In genomic region chr16:87392823-87393679, GRCh38 we compare ENCODE assay signal across 8 cellular contexts. TPM values are rescaled to one million over a fixed set of nuclear protein-coding genes. Genes with fewer than 3 reads are reported as not detected.
DNase-seq lines count a peak whose midpoint lies in the region; ATAC-seq, FAIRE-seq and TF ChIP-seq lines count a peak whose summit lies in the region.

No MANE protein-coding gene starts in this region.

- H3K9me3 ChIP-seq in HepG2 (ENCODE audit: low read length) = no peaks in the 10 kb centered on the region

- TF ChIP-seq EP300 in HepG2 (IDR thresholded peaks at IDR 0.05; ENCODE audit: low read depth in 2 of 2, low read length in 2 of 2) (peak in 1 of 2 experiments; percentile 18; a peak in 1 of 4 replicates), HepG2 (CRISPR knock-in tag; IDR thresholded peaks at IDR 0.05; ENCODE audit: borderline replicate concordance) (no peak)

- peaks cover 0 to 10% of the 10 kb centered on the region in 2 experiments; a peak in 2 of 5 replicates for H3K36me3 ChIP-seq in HepG2 (replicated peaks in 1 of 2; ENCODE audit: control insufficient read depth in 1 of 2, insufficient read depth in 2 of 2, low read length in 2 of 2)

- peaks cover 55% of the 10 kb centered on the region for H3K79me2 ChIP-seq in HepG2 (ENCODE audit: insufficient read depth, low read length)

- no peak overlapping the region for H2AFZ ChIP-seq in HepG2 (ENCODE audit: low read length)

- DNase-seq in ELR (ENCODE audit: low read depth) (peak; percentile 70), dedifferentiated amniotic fluid mesenchymal stem cell (ENCODE audit: extremely low spot score) (peak; percentile 33), HepG2 (ENCODE audit: low spot score) (no peak), DMS153 treated with DMSO at 0.1 percent for 48 hours (lab: John Stamatoyannopoulos, UW; ENCODE audit: unreplicated experiment) (no peak), MV-4-11 (lab: John Stamatoyannopoulos, UW) (no peak)
- peak; percentile 30 to 32 for DNase-seq in stimulated activated CD4-positive, alpha-beta T cell treated with anti-CD3 and anti-CD28 coated beads, Interleukin-4, amount 100 ng/mL, for 48 hours (ENCODE audit: low read depth in 2 of 2)

- ATAC-seq in HG03457 (IDR thresholded peaks at IDR 0.05; ENCODE audit: unreplicated experiment) (peak; percentile 2), HepG2 (peak; percentile 5; the same call in 1 of the 3 replicates)

- TF ChIP-seq CTCF in VCaP (conservative IDR thresholded peaks at IDR 0.05) = no peak
- TF ChIP-seq CTCF in HepG2 (CRISPR knock-in tag; IDR thresholded peaks at IDR 0.05) = peak; percentile 79

- H3K4me1 ChIP-seq in HepG2 (ENCODE audit: insufficient read depth, low read length) = peaks cover 54% of the 10 kb centered on the region

- BruUV-seq in HepG2 (replicated peaks; lab: Mats Ljungman, UMichigan) = TSS peak; percentile 70

- intact Hi-C loops in HepG2 (cut with micrococcal nuclease; ENCODE audit: unreplicated experiment) = no loop called here

- peak overlapping the region; percentile 90 for H3K4me2 ChIP-seq in HepG2 (ENCODE audit: low read depth, low read length)

- POLR2A ChIA-PET in HepG2 (lab: Yijun Ruan, JAX) = interaction anchor here (1.1 to 6.5 kb wide), 6 partner anchors 9 to 75 kb away, joined by 4 to 125 read pairs (median 10); partner anchors contain the start of genes C16orf95 and FBXO31

- TF ChIP-seq RAD21 in HepG2 (CRISPR knock-in tag; IDR thresholded peaks at IDR 0.05) = no peak

- TF ChIP-seq POLR2A in HepG2 (IDR thresholded peaks at IDR 0.05; ENCODE audit: insufficient read depth in 1 of 2, low read depth in 2 of 2, low read length in 2 of 2) = no peak

- H3K27ac ChIP-seq in VCaP (peak overlapping the region; percentile 65; the same call in 1 of the 2 replicates), HepG2 (ENCODE audit: extremely low read length, insufficient read depth, low read length) (peak overlapping the region; percentile 51)

- peak overlapping the region; percentile 74 to 92 (median 83) for H3K4me3 ChIP-seq in HepG2 (replicated peaks in 1 of 3; ENCODE audit: insufficient read depth in 1 of 3, low read depth in 2 of 3, low read length in 3 of 3)

- 3% methylated on average over 16 of the region's 53 CpGs for WGBS in HepG2 (ENCODE audit: low lambda C conversion rate)

- H4K20me1 ChIP-seq in HepG2 (ENCODE audit: insufficient read depth, low read length) = peaks cover 46% of the 10 kb centered on the region

- no peaks in the 10 kb centered on the region; a peak in 1 of 5 replicates for H3K27me3 ChIP-seq in HepG2 (ENCODE audit: control insufficient read depth in 1 of 2, insufficient read depth in 2 of 2, low read length in 2 of 2)

- FAIRE-seq in HepG2 (lab: Jason Lieb, UNC) = no peak

- CTCF ChIA-PET in HepG2 (lab: Yijun Ruan, JAX; ENCODE audit: low intra/inter-chr PET ratio, low total read pairs) = interaction anchor here (1.6 to 2.5 kb wide), 2 partner anchors 68 to 76 kb away, joined by 9 to 12 read pairs; partner anchors contain the start of gene C16orf95

- in situ Hi-C loops in HepG2 (cut with HindIII; ENCODE audit: extremely low pct_ligation_motif_present, low pct_unique_long_range_greater_than_20kb) = loop anchor here (25.0 kb wide), 1 partner anchor 469 kb away; the partner anchor contains the start of gene SLC7A5

- peak overlapping the region; percentile 98 for H3K9ac ChIP-seq in HepG2 (ENCODE audit: insufficient read depth, low read depth, low read length)

TF ChIP-seq in HepG2, 621 proteins besides CTCF, POLR2A, EP300 and RAD21 (continues in another document):
- peak; percentile 79; the same call in 1 of the 2 replicates for TF ChIP-seq NFKBIZ (CRISPR knock-in tag; IDR thresholded peaks at IDR 0.05)
- TF ChIP-seq TARDBP (CRISPR knock-in tag; IDR thresholded peaks at IDR 0.05) = no peak
- TF ChIP-seq ZNF619 (CRISPR knock-in tag; IDR thresholded peaks at IDR 0.05) = peak; percentile 84
- TF ChIP-seq NBN (conservative IDR thresholded peaks at IDR 0.05) = no peak
- 0 out of 2 replicates have a peak, but pooled peaks have one; percentile 62 for TF ChIP-seq ZBTB42 (CRISPR knock-in tag; IDR thresholded peaks at IDR 0.05)
- peak; percentile 73 for TF ChIP-seq AGO2 (optimal IDR thresholded peaks at IDR 0.05; ENCODE audit: low read depth, low read length)
- TF ChIP-seq HIVEP1 (CRISPR knock-in tag; IDR thresholded peaks at IDR 0.05) = peak; percentile 79; the same call in 1 of the 2 replicates
- peak; percentile 67; the same call in 1 of the 2 replicates for TF ChIP-seq ETV6 (CRISPR knock-in tag; conservative IDR thresholded peaks at IDR 0.05)
- 0 out of 2 replicates have a peak, but pooled peaks have one; percentile 33 for TF ChIP-seq RXRA (CRISPR knock-in tag; IDR thresholded peaks at IDR 0.05)
- TF ChIP-seq ZEB1 (IDR thresholded peaks at IDR 0.05; ENCODE audit: insufficient replicate concordance, low read depth) = no peak
- peak; percentile 68 for TF ChIP-seq AGO1 (IDR thresholded peaks at IDR 0.05; ENCODE audit: low read depth, low read length, poor library complexity, severe bottlenecking)
- peak; percentile 18; the same call in 1 of the 2 replicates for TF ChIP-seq ERF (CRISPR knock-in tag; IDR thresholded peaks at IDR 0.05)
- TF ChIP-seq EEA1 (CRISPR knock-in tag; IDR thresholded peaks at IDR 0.05; ENCODE audit: borderline replicate concordance) = no peak
- 0 out of 2 replicates have a peak, but pooled peaks have one; percentile 52 for TF ChIP-seq ZBTB44 (CRISPR knock-in tag; IDR thresholded peaks at IDR 0.05)
- TF ChIP-seq CEBPG (CRISPR knock-in tag; IDR thresholded peaks at IDR 0.05) = 0 out of 2 replicates have a peak, but pooled peaks have one; percentile 41
- TF ChIP-seq BRD4 (CRISPR knock-in tag; IDR thresholded peaks at IDR 0.05) = 0 out of 2 replicates have a peak, but pooled peaks have one; percentile 28

RNA-seq across cellular contexts. Expression of gene MAP1LC3B, which starts 0.9 kb away (rescaled TPM):
- 15.7 and 30.6 TPM in 2 replicates for total RNA-seq in HepG2 (2016; rRNA removed; fragmentation: Illumina TruSeq; extraction: Trizol)
- 5.5 and 7.0 TPM in 2 replicates for total RNA-seq in HepG2 (2016; cell fraction: cytosol; rRNA removed; fragmentation: Illumina TruSeq; extraction: Trizol; ENCODE audit: low read depth)
- 15.9 and 27.1 TPM in 2 replicates for total RNA-seq in HepG2 (2016; cell fraction: insoluble cytoplasmic fraction; rRNA removed; fragmentation: Illumina TruSeq; extraction: Trizol)
- total RNA-seq in HepG2 (2016; cell fraction: membrane; rRNA removed; fragmentation: Illumina TruSeq; extraction: Trizol) = 24.8 and 26.3 TPM in 2 replicates
- total RNA-seq in HepG2 (2016; cell fraction: nucleus; rRNA removed; fragmentation: Illumina TruSeq; extraction: Trizol) = 22.0 and 22.3 TPM in 2 replicates
- polyA plus RNA-seq in HepG2 (2011; rRNA removed) = 37.4 and 37.9 TPM in 2 replicates
- polyA plus RNA-seq in HepG2 (2011; cell fraction: cytosol; rRNA removed) = 18.1 and 36.3 TPM in 2 replicates
- 15.1 and 23.4 TPM in 2 replicates for polyA plus RNA-seq in HepG2 (2011; cell fraction: nucleus; rRNA removed)
- polyA plus RNA-seq in HepG2 (2012) = 68.5 and 98.3 TPM in 2 replicates
- 9.9 and 13.1 TPM in 2 replicates for polyA plus RNA-seq in HepG2 (2016; cell fraction: cytosol; fragmentation: Illumina TruSeq; extraction: Trizol; ENCODE audit: low read depth)
- polyA plus RNA-seq in HepG2 (2016; cell fraction: insoluble cytoplasmic fraction; fragmentation: Illumina TruSeq; extraction: Trizol; ENCODE audit: low read depth) = 65.5 and 71.9 TPM in 2 replicates
- polyA plus RNA-seq in HepG2 (2016; cell fraction: membrane; fragmentation: Illumina TruSeq; extraction: Trizol; ENCODE audit: low read depth) = 26.7 and 27.4 TPM in 2 replicates
- 42.6 and 45.0 TPM in 2 replicates for polyA plus RNA-seq in HepG2 (2016; cell fraction: nucleus; fragmentation: Illumina TruSeq; extraction: Trizol; ENCODE audit: insufficient read depth, low read depth)
- polyA minus RNA-seq in HepG2 (2011; rRNA and poly(A)+ RNA removed; ENCODE audit: low replicate concordance) = 13.2 and 15.8 TPM in 2 replicates
- 22.2 and 35.4 TPM in 2 replicates for polyA minus RNA-seq in HepG2 (2011; cell fraction: cytosol; rRNA and poly(A)+ RNA removed)
- polyA minus RNA-seq in HepG2 (2011; cell fraction: nucleus; rRNA and poly(A)+ RNA removed) = 23.0 and 32.7 TPM in 2 replicates

RNA-seq across cellular contexts. Expression of gene FBXO31, which starts 9.5 kb away (rescaled TPM):
- 81.3 and 92.4 TPM in 2 replicates for total RNA-seq in HepG2 (2016; rRNA removed; fragmentation: Illumina TruSeq; extraction: Trizol)
- 18.3 and 22.9 TPM in 2 replicates for total RNA-seq in HepG2 (2016; cell fraction: cytosol; rRNA removed; fragmentation: Illumina TruSeq; extraction: Trizol; ENCODE audit: low read depth)
- 64.5 and 91.5 TPM in 2 replicates for total RNA-seq in HepG2 (2016; cell fraction: insoluble cytoplasmic fraction; rRNA removed; fragmentation: Illumina TruSeq; extraction: Trizol)
- total RNA-seq in HepG2 (2016; cell fraction: membrane; rRNA removed; fragmentation: Illumina TruSeq; extraction: Trizol) = 33.7 and 38.0 TPM in 2 replicates
- total RNA-seq in HepG2 (2016; cell fraction: nucleus; rRNA removed; fragmentation: Illumina TruSeq; extraction: Trizol) = 94.4 and 107 TPM in 2 replicates
- 101 and 118 TPM in 2 replicates for polyA plus RNA-seq in HepG2 (2011; rRNA removed)
- 51.6 and 63.1 TPM in 2 replicates for polyA plus RNA-seq in HepG2 (2011; cell fraction: cytosol; rRNA removed)
- polyA plus RNA-seq in HepG2 (2011; cell fraction: nucleus; rRNA removed) = 393 and 579 TPM in 2 replicates
- polyA plus RNA-seq in HepG2 (2012) = 75.5 and 101 TPM in 2 replicates
- polyA plus RNA-seq in HepG2 (2016; cell fraction: cytosol; fragmentation: Illumina TruSeq; extraction: Trizol; ENCODE audit: low read depth) = 6.1 and 6.4 TPM in 2 replicates
- 57.9 and 71.3 TPM in 2 replicates for polyA plus RNA-seq in HepG2 (2016; cell fraction: insoluble cytoplasmic fraction; fragmentation: Illumina TruSeq; extraction: Trizol; ENCODE audit: low read depth)
- 18.2 and 18.3 TPM in 2 replicates for polyA plus RNA-seq in HepG2 (2016; cell fraction: membrane; fragmentation: Illumina TruSeq; extraction: Trizol; ENCODE audit: low read depth)
- 256 and 269 TPM in 2 replicates for polyA plus RNA-seq in HepG2 (2016; cell fraction: nucleus; fragmentation: Illumina TruSeq; extraction: Trizol; ENCODE audit: insufficient read depth, low read depth)
- polyA minus RNA-seq in HepG2 (2011; rRNA and poly(A)+ RNA removed; ENCODE audit: low replicate concordance) = 29.6 and 164 TPM in 2 replicates
- 53.4 and 63.9 TPM in 2 replicates for polyA minus RNA-seq in HepG2 (2011; cell fraction: cytosol; rRNA and poly(A)+ RNA removed)
- polyA minus RNA-seq in HepG2 (2011; cell fraction: nucleus; rRNA and poly(A)+ RNA removed) = 202 and 208 TPM in 2 replicates

Comparison
In these comparisons a context has a peak if more than half of its experiments do, and no peak if none do; other contexts are left out.
1. DNase-seq: peak in ELR (single experiment), dedifferentiated amniotic fluid mesenchymal stem cell (single experiment) and stimulated activated CD4-positive, alpha-beta T cell treated with anti-CD3 and anti-CD28 coated beads, Interleukin-4, amount 100 ng/mL, for 48 hours (2 of 2); none in HepG2 (single experiment), DMS153 treated with DMSO at 0.1 percent for 48 hours (single experiment) and MV-4-11 (single experiment).